Comparison of ENCODE assay signal across 9 cellular contexts in genomic region chr2:30230855-30231725, GRCh38. TPM values are rescaled to one million over a fixed set of nuclear protein-coding genes. Genes with fewer than 3 reads are reported as not detected.
DNase-seq lines count a peak whose midpoint lies in the region; ATAC-seq and TF ChIP-seq lines count a peak whose summit lies in the region.
"Had no signal": no experiment of that assay in that cellular context is flagged by ENCODE, and none has a peak within 500 bp of the region (broad histone marks: within the 10 kb centered on the region; RNA-seq: fewer than 3 reads in every experiment).

LBH (plus strand) TSS chr2:30231534; CDS start chr2:30231739, 205 bp downstream.

- H3K4me2 ChIP-seq in OCI-LY1 (ENCODE audit: low read length) = peak within 1 kb of the TSS; percentile 84

- peaks cover 6% of the 10 kb centered on the region; the same call in 1 of the 2 replicates for H3K27me3 ChIP-seq in OCI-LY1 (ENCODE audit: insufficient read depth, low read length)
- H3K27me3 ChIP-seq in muscle layer of colon (ENCODE audit: control insufficient read depth in 1 of 2, insufficient read depth in 2 of 2, low read length in 2 of 2) = no peaks in the 10 kb centered on the region

- no peak within 1 kb of the TSS for H2AFZ ChIP-seq in OCI-LY1 (ENCODE audit: low read length)

- H3F3A ChIP-seq in OCI-LY1 (ENCODE audit: insufficient read depth, low read length) = no peaks in the 10 kb centered on the region

- no peaks in the 10 kb centered on the region for H3K9me2 ChIP-seq in OCI-LY1 (ENCODE audit: low read depth, low read length)

- TF ChIP-seq POLR2A in GM18951 (IDR thresholded peaks at IDR 0.05; ENCODE audit: extremely low read depth, insufficient read depth, insufficient read length) = peak; percentile 92

- H3K36me3 ChIP-seq in OCI-LY1 (ENCODE audit: insufficient read depth, low read length) (no peaks in the 10 kb centered on the region), muscle layer of colon (ENCODE audit: insufficient read depth, low read length) (no peaks in the 10 kb centered on the region)

- CTCF ChIA-PET in AG04449 (lab: Yijun Ruan, JAX) = interaction anchor here (1.4 to 3.6 kb wide), 6 partner anchors 9 to 480 kb away, joined by 4 to 32 read pairs (median 15); no protein-coding TSS in a partner anchor

- TF ChIP-seq CTCF in AG04449 (IDR thresholded peaks at IDR 0.05; ENCODE audit: insufficient read depth, low read length, missing control alignments) (no peak), OCI-LY1 (IDR thresholded peaks at IDR 0.05; ENCODE audit: low read length) (no peak)

- H3K4me1 ChIP-seq in OCI-LY1 (ENCODE audit: insufficient read depth, low read length, severe bottlenecking) (peaks cover 17% of the 10 kb centered on the region), muscle layer of colon (ENCODE audit: insufficient read depth, low read length) (peaks cover 27% of the 10 kb centered on the region)

- POLR2A ChIA-PET in AG04449 (lab: Yijun Ruan, JAX) = interaction anchor here (0.6 to 3.8 kb wide), 39 partner anchors 8 to 1245 kb away, joined by 3 to 24 read pairs (median 4); partner anchors contain the start of gene YPEL5

- H3K9ac ChIP-seq in OCI-LY1 (ENCODE audit: low read length) (peak within 1 kb of the TSS; percentile 33; the same call in 1 of the 2 replicates), muscle layer of colon (ENCODE audit: low read length) (peak within 1 kb of the TSS; percentile 60)

- H4K20me1 ChIP-seq in OCI-LY1 (ENCODE audit: insufficient read depth, low read length) = no peaks in the 10 kb centered on the region

- ATAC-seq in HG03439 (IDR thresholded peaks at IDR 0.05; ENCODE audit: unreplicated experiment) (peak; percentile 44), esophagus mucosa (peak; percentile 79)
- ATAC-seq: HCT116 had no signal

- no peaks in the 10 kb centered on the region for H3K79me2 ChIP-seq in OCI-LY1 (ENCODE audit: insufficient read depth, low read length)

- no peaks in the 10 kb centered on the region for H3K9me3 ChIP-seq in OCI-LY1 (ENCODE audit: low read length)
- no peaks in the 10 kb centered on the region for H3K9me3 ChIP-seq in muscle layer of colon (ENCODE audit: low read length)

- peak; percentile 41 for DNase-seq in AG04449 (ENCODE audit: low read depth, low spot score)
- peak; percentile 96 for DNase-seq in activated T-cell treated with anti-CD3 and anti-CD28 coated beads, Interleukin-2, amount 50 U/mL, for 1 hour
- peak; percentile 75 for DNase-seq in stimulated activated CD8-positive, alpha-beta memory T cell treated with anti-CD3 and anti-CD28 coated beads, Interleukin-7, amount 100 ng/mL, for 24 hours (ENCODE audit: low read depth)

- H3K4me3 ChIP-seq in AG04449 (ENCODE audit: low read depth, low read length) = peak within 1 kb of the TSS; percentile 80
- H3K4me3 ChIP-seq in OCI-LY1 (ENCODE audit: low read depth, low read length, poor library complexity, severe bottlenecking) = peak within 1 kb of the TSS; percentile 63
- H3K4me3 ChIP-seq in muscle layer of colon (ENCODE audit: low read depth in 1 of 2, low read length in 2 of 2) = peak within 1 kb of the TSS; percentile 75 to 79

- in situ Hi-C loops in GM18951 (cut with MboI; ENCODE audit: low sequenced_read_pairs, unreplicated experiment) = no loop called here

- H3K27ac ChIP-seq in OCI-LY1 (ENCODE audit: low read depth, low read length, poor library complexity, severe bottlenecking) (no peak within 1 kb of the TSS), muscle layer of colon (ENCODE audit: low read depth, low read length) (peak within 1 kb of the TSS; percentile 86)

RNA-seq across cellular contexts. Expression of gene LBH, which starts in this region (rescaled TPM):
- 4.0 TPM for total RNA-seq in esophagus mucosa

Comparison
In these comparisons a context has a peak if more than half of its experiments do, and no peak if none do; other contexts are left out.
1. DNase-seq: peak in every context shown above with its lines; median percentile 96 in activated T-cell treated with anti-CD3 and anti-CD28 coated beads, Interleukin-2, amount 50 U/mL, for 1 hour; 75 in stimulated activated CD8-positive, alpha-beta memory T cell treated with anti-CD3 and anti-CD28 coated beads, Interleukin-7, amount 100 ng/mL, for 24 hours; 41 in AG04449.